Comparison of ENCODE assay signal across 8 cellular contexts in the genomic region with DNA sequence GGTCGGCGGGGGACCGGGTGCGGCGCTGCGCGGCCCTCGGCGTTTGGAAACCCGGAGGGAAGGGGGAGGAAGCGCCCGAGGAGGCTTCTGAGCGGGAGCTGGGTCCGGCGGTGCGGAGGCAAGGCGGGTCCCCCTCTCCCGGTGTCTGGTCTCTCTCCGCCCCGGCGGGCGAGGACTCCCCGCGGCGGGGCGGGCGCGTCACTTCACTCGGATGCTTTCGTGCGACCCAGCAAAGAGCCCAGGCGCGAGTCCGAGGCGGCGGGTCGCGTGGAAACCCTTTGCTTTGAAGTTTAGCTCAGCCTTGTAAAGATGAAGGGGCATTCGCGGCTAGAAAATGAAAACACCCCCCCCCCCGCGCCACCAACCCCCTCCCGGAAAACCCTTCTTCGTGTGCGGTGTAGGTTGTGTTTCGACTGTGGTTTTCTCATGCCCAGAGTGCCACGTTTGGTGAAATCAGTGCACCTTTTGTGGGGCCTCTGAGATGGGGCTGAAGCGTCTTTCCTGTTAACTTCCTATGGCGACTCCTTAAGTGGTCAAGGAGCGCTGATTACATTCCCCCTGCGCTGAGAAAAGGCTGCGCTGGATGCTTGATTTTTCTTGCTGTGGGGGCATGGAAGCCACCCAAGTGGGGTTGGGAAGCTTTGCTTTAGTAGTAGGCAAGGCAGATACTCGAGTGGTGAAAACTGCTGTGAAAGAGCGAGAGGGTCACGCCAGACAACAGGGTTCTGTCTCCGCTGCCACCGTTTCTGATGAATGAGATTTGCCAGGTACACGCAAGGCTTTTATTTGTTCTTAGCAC. TPM values are rescaled to one million over a fixed set of nuclear protein-coding genes. Genes with fewer than 3 reads are reported as not detected.
DNase-seq lines count a peak whose midpoint lies in the region; ATAC-seq and TF ChIP-seq lines count a peak whose summit lies in the region.

No MANE protein-coding gene starts in this region.

- H4K20me1 ChIP-seq in fibroblast of lung (ENCODE audit: control insufficient read depth, extremely low read depth, insufficient read depth, low read length) = no peaks in the 10 kb centered on the region

- POLR2A ChIA-PET in activated CD8-positive, alpha-beta T cell treated with anti-CD3 and anti-CD28 coated beads for 36 hours (lab: Charles Lee) = interaction anchor here (1.0 to 1.2 kb wide), 3 partner anchors 16 to 73 kb away, joined by 3 to 4 read pairs (median 3); no protein-coding TSS in a partner anchor

- TF ChIP-seq EP300 in tibial nerve (IDR thresholded peaks at IDR 0.05) = no peak

- peaks cover 0 to 4% (median 3%) of the 10 kb centered on the region in 3 donors for H3K9me3 Mint-ChIP-seq in IgD-negative memory B cell
- H3K9me3 Mint-ChIP-seq in activated CD8-positive, alpha-beta T cell treated with anti-CD3 and anti-CD28 coated beads for 36 hours = no peaks in the 10 kb centered on the region

- peaks cover 45% of the 10 kb centered on the region for H3K79me2 ChIP-seq in fibroblast of lung (ENCODE audit: control insufficient read depth, insufficient read depth, low read length)

- H3K27me3 ChIP-seq in fibroblast of lung (ENCODE audit: control insufficient read depth, insufficient read depth, low read length) (no peaks in the 10 kb centered on the region), tibial nerve (no peaks in the 10 kb centered on the region)

- peak; percentile 26 for ATAC-seq in activated CD8-positive, alpha-beta T cell treated with anti-CD3 and anti-CD28 coated beads for 36 hours
- ATAC-seq in HG02973 (IDR thresholded peaks at IDR 0.05; ENCODE audit: unreplicated experiment) = no peak

- CTCF ChIA-PET in activated CD8-positive, alpha-beta T cell treated with anti-CD3 and anti-CD28 coated beads for 36 hours (lab: Charles Lee) = interaction anchor here (1.1 kb wide), 1 partner anchor 15 kb away, joined by 3 read pairs; no protein-coding TSS in a partner anchor

- H3K36me3 ChIP-seq in fibroblast of lung (ENCODE audit: control insufficient read depth, insufficient read depth, low read length) (no peaks in the 10 kb centered on the region), tibial nerve (no peaks in the 10 kb centered on the region)

- no peaks in the 10 kb centered on the region for H3K9me3 ChIP-seq in fibroblast of lung (ENCODE audit: control insufficient read depth, insufficient read depth, low read depth, low read length)
- H3K9me3 ChIP-seq in tibial nerve = no peaks in the 10 kb centered on the region

- H3K4me1 Mint-ChIP-seq in IgD-negative memory B cell = peaks cover 0 to 10% (median 2%) of the 10 kb centered on the region in 3 donors
- H3K4me1 Mint-ChIP-seq in activated CD8-positive, alpha-beta T cell treated with anti-CD3 and anti-CD28 coated beads for 36 hours (ENCODE audit: low read depth) = peaks cover 30% of the 10 kb centered on the region

- no peak for TF ChIP-seq CTCF in activated CD8-positive, alpha-beta T cell treated with anti-CD3 and anti-CD28 coated beads for 36 hours (IDR thresholded peaks at IDR 0.05)
- TF ChIP-seq CTCF in fibroblast of lung (conservative IDR thresholded peaks at IDR 0.05 in 1 of 2, IDR thresholded peaks at IDR 0.05 in 1 of 2; ENCODE audit: low read depth in 1 of 2, low read length in 2 of 2) = no peak
- TF ChIP-seq CTCF in tibial nerve (IDR thresholded peaks at IDR 0.05) = no peak

- H3K4me1 ChIP-seq in fibroblast of lung (ENCODE audit: control insufficient read depth, extremely low read depth, insufficient read depth, low read length) = peaks cover 2% of the 10 kb centered on the region
- H3K4me1 ChIP-seq in tibial nerve = peaks cover 0 to 41% (median 6%) of the 10 kb centered on the region in 4 donors

- H3K27me3 Mint-ChIP-seq in IgD-negative memory B cell = peaks cover 32% of the 10 kb centered on the region
- H3K27me3 Mint-ChIP-seq in activated CD8-positive, alpha-beta T cell treated with anti-CD3 and anti-CD28 coated beads for 36 hours = peaks cover 40% of the 10 kb centered on the region

- intact Hi-C loops in activated CD8-positive, alpha-beta T cell treated with anti-CD3 and anti-CD28 coated beads for 36 hours (cut with micrococcal nuclease) = loop anchor here (5.0 to 10.0 kb wide), 2 partner anchors 37 to 259 kb away; no protein-coding TSS in a partner anchor

- H3K4me3 ChIP-seq in fibroblast of lung (replicated peaks in 1 of 4; ENCODE audit: control extremely low read depth in 1 of 4, insufficient read depth in 1 of 4, low read depth in 3 of 4, low read length in 4 of 4) = peak overlapping the region; percentile 91 to 99 (median 95)
- H3K4me3 ChIP-seq in tibial nerve = peak overlapping the region; percentile 61 to 94 (median 91)

- H3K27ac ChIP-seq in fibroblast of lung (ENCODE audit: insufficient read depth, low read length) = peak overlapping the region; percentile 88
- peak overlapping the region; percentile 88 to 97 (median 91) for H3K27ac ChIP-seq in tibial nerve

- no peak for TF ChIP-seq POLR2A in tibial nerve (IDR thresholded peaks at IDR 0.05)

- 0 to 1% methylated on average over 30 to 49 of the region's 58 CpGs for WGBS in tibial nerve, 2 donors

- H3K4me2 ChIP-seq in fibroblast of lung (ENCODE audit: extremely low read depth, insufficient read depth, low read length) = peak overlapping the region; percentile 79

- DNase-seq in stimulated activated CD4-positive, alpha-beta T cell treated with anti-CD3 and anti-CD28 coated beads, Interleukin-12 subunit alpha, Interleukin-12 subunit beta, amount 100 ng/mL, for 4 hours = peak; percentile 7
- no peak for DNase-seq in stimulated activated CD4-positive, alpha-beta T cell treated with anti-CD3 and anti-CD28 coated beads, Interleukin-4, amount 100 ng/mL, for 24 hours
- DNase-seq in activated CD8-positive, alpha-beta T cell treated with anti-CD3 and anti-CD28 coated beads for 36 hours = peak; percentile 45
- peak; percentile 33 to 41 for DNase-seq in fibroblast of lung (ENCODE audit: low read depth in 2 of 2)
- peak; percentile 63 for DNase-seq in myocyte (ENCODE audit: low read depth)
- DNase-seq in tibial nerve (ENCODE audit: low spot score in 2 of 2) = no peak

- no peak overlapping the region for H3K27ac Mint-ChIP-seq in IgD-negative memory B cell
- H3K27ac Mint-ChIP-seq in activated CD8-positive, alpha-beta T cell treated with anti-CD3 and anti-CD28 coated beads for 36 hours = peak overlapping the region; percentile 58

- peak overlapping the region; percentile 42 for H2AFZ ChIP-seq in fibroblast of lung (ENCODE audit: low read length)

- peak overlapping the region in 3 of 4 donors; percentile 27 to 85 (median 84) for H3K4me3 Mint-ChIP-seq in IgD-negative memory B cell
- peak overlapping the region; percentile 72 for H3K4me3 Mint-ChIP-seq in activated CD8-positive, alpha-beta T cell treated with anti-CD3 and anti-CD28 coated beads for 36 hours

- H3K9ac ChIP-seq in fibroblast of lung (ENCODE audit: insufficient read depth, low read length) = peak overlapping the region; percentile 93

- H3K36me3 Mint-ChIP-seq in IgD-negative memory B cell = no peaks in the 10 kb centered on the region
- no peaks in the 10 kb centered on the region for H3K36me3 Mint-ChIP-seq in activated CD8-positive, alpha-beta T cell treated with anti-CD3 and anti-CD28 coated beads for 36 hours (ENCODE audit: low read depth)

RNA-seq across cellular contexts. Expression of a gene that starts 0.9 kb away (rescaled TPM):
- polyA plus RNA-seq in IgD-negative memory B cell (0.10 TPM), fibroblast of lung (47.8 and 81.8 TPM in 2 replicates)
- total RNA-seq in activated CD8-positive, alpha-beta T cell treated with anti-CD3 and anti-CD28 coated beads for 36 hours = 1 to 10 TPM; 1.7 to 2.8 TPM
- total RNA-seq in fibroblast of lung (42.6 and 68.9 TPM in 2 replicates), myocyte (42.4 and 44.0 TPM in 2 replicates), tibial nerve (10 to 100 TPM; 29.4 to 78.5 (median 35.5) TPM)
- polyA plus RNA-seq in fibroblast of lung (2012) = 47.7 and 83.0 TPM in 2 replicates
- 4.1 and 11.5 TPM in 2 replicates for polyA minus RNA-seq in fibroblast of lung (ENCODE audit: low replicate concordance)
- 25.1 TPM for polyA plus RNA-seq in myocyte (2012)

Comparison
In these comparisons a context has a peak if more than half of its experiments do, and no peak if none do; other contexts are left out.
1. DNase-seq: peak in stimulated activated CD4-positive, alpha-beta T cell treated with anti-CD3 and anti-CD28 coated beads, Interleukin-12 subunit alpha, Interleukin-12 subunit beta, amount 100 ng/mL, for 4 hours (single experiment), activated CD8-positive, alpha-beta T cell treated with anti-CD3 and anti-CD28 coated beads for 36 hours (single experiment), fibroblast of lung (2 of 2) and myocyte (single experiment); none in stimulated activated CD4-positive, alpha-beta T cell treated with anti-CD3 and anti-CD28 coated beads, Interleukin-4, amount 100 ng/mL, for 24 hours (single experiment) and tibial nerve (0 of 2).
2. RNA of a gene that starts 0.9 kb away (total RNA-seq): 42.6 to 68.9 TPM in fibroblast of lung, 42.4 to 44.0 TPM in myocyte and 29.4 to 78.5 TPM in tibial nerve; 1.7 to 2.8 TPM in activated CD8-positive, alpha-beta T cell treated with anti-CD3 and anti-CD28 coated beads for 36 hours; every median in the first group is over 4 times any median in the second.